Comparison of ENCODE assay signal across 8 cellular contexts in the genomic region with DNA sequence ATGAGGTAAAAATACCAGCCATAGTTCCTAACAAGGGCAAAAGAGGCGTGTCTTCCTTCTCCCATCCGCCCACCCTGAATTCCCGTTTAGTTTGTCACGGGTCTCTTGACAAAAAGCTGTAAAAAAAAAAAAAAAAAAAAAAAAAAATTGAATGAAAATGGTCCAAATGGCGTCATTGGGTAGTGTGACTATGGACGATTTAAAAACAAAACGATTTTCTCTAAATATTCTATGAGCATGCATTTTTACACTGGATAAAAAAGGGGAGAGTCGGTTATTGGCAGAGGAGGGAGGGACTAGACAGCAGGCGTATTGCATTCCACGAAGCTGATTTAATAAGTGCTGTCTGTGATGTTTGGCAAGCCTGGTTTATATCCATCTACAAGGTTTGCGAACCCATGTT. TPM values are rescaled to one million over a fixed set of nuclear protein-coding genes. Genes with fewer than 3 reads are reported as not detected.
DNase-seq lines count a peak whose midpoint lies in the region; ATAC-seq and TF ChIP-seq lines count a peak whose summit lies in the region.

A gene (plus strand): TSS at position 338 of the 403 bp plus-strand sequence. CDS start 35,214 bp downstream, outside the sequence.

- DNase-seq in AG08396 (ENCODE audit: low spot score) (peak; percentile 29), glutamatergic neuron (no peak), progenitor cell of endocrine pancreas (ENCODE audit: low spot score, unreplicated experiment) (no peak), left colon (no peak)
- DNase-seq in activated CD4-positive, alpha-beta memory T cell treated with anti-CD3 and anti-CD28 coated beads for 36 hours = no peak

- POLR2A ChIA-PET in activated CD4-positive, alpha-beta memory T cell treated with anti-CD3 and anti-CD28 coated beads for 36 hours (lab: Charles Lee) = no interaction called here

- H3K4me1 Mint-ChIP-seq in activated CD4-positive, alpha-beta memory T cell treated with anti-CD3 and anti-CD28 coated beads for 36 hours (ENCODE audit: low read depth) = peaks cover 7% of the 10 kb centered on the region
- H3K4me1 Mint-ChIP-seq in glutamatergic neuron (ENCODE audit: low read depth, unreplicated experiment) (no peaks in the 10 kb centered on the region), progenitor cell of endocrine pancreas (ENCODE audit: low read depth) (peaks cover 8% of the 10 kb centered on the region)

- H3K27me3 Mint-ChIP-seq in activated CD4-positive, alpha-beta memory T cell treated with anti-CD3 and anti-CD28 coated beads for 36 hours = no peaks in the 10 kb centered on the region
- H3K27me3 Mint-ChIP-seq in glutamatergic neuron (ENCODE audit: unreplicated experiment) (no peaks in the 10 kb centered on the region), progenitor cell of endocrine pancreas (peaks cover 15% of the 10 kb centered on the region)

- peak within 1 kb of the TSS; percentile 93 for H3K4me3 Mint-ChIP-seq in activated CD4-positive, alpha-beta memory T cell treated with anti-CD3 and anti-CD28 coated beads for 36 hours
- H3K4me3 Mint-ChIP-seq in glutamatergic neuron (ENCODE audit: unreplicated experiment) (peak within 1 kb of the TSS; percentile 97), progenitor cell of endocrine pancreas (ENCODE audit: low read depth) (peak within 1 kb of the TSS; percentile 100)

- H3K36me3 Mint-ChIP-seq in activated CD4-positive, alpha-beta memory T cell treated with anti-CD3 and anti-CD28 coated beads for 36 hours = no peaks in the 10 kb centered on the region
- H3K36me3 Mint-ChIP-seq in glutamatergic neuron (ENCODE audit: unreplicated experiment) (no peaks in the 10 kb centered on the region), progenitor cell of endocrine pancreas (ENCODE audit: insufficient read depth) (no peaks in the 10 kb centered on the region)

- intact Hi-C loops in activated CD4-positive, alpha-beta memory T cell treated with anti-CD3 and anti-CD28 coated beads for 36 hours (cut with micrococcal nuclease) = no loop called here
- intact Hi-C loops in left colon (cut with DNase I, micrococcal nuclease) = no loop called here

- no peak for TF ChIP-seq CTCF in glutamatergic neuron (IDR thresholded peaks at IDR 0.05; ENCODE audit: partially characterized antibody, unreplicated experiment)
- TF ChIP-seq CTCF in progenitor cell of endocrine pancreas (IDR thresholded peaks at IDR 0.05; ENCODE audit: unreplicated experiment) = no peak

- H3K9me3 Mint-ChIP-seq in activated CD4-positive, alpha-beta memory T cell treated with anti-CD3 and anti-CD28 coated beads for 36 hours = no peaks in the 10 kb centered on the region
- peaks cover 2% of the 10 kb centered on the region for H3K9me3 Mint-ChIP-seq in glutamatergic neuron (ENCODE audit: unreplicated experiment)
- no peaks in the 10 kb centered on the region for H3K9me3 Mint-ChIP-seq in progenitor cell of endocrine pancreas (ENCODE audit: low read depth)

- peak within 1 kb of the TSS; percentile 92 for H3K27ac Mint-ChIP-seq in activated CD4-positive, alpha-beta memory T cell treated with anti-CD3 and anti-CD28 coated beads for 36 hours
- H3K27ac Mint-ChIP-seq in glutamatergic neuron (ENCODE audit: unreplicated experiment) (peak within 1 kb of the TSS; percentile 98), progenitor cell of endocrine pancreas (peak within 1 kb of the TSS; percentile 98)

- ATAC-seq in HG02870 (IDR thresholded peaks at IDR 0.05; ENCODE audit: unreplicated experiment) = peak; percentile 6
- no peak for ATAC-seq in left colon
- no peak for ATAC-seq in HG03565 (IDR thresholded peaks at IDR 0.05; ENCODE audit: unreplicated experiment)
- no peak for ATAC-seq in GM21423 (IDR thresholded peaks at IDR 0.05; ENCODE audit: unreplicated experiment)

- CTCF ChIA-PET in activated CD4-positive, alpha-beta memory T cell treated with anti-CD3 and anti-CD28 coated beads for 36 hours (lab: Charles Lee) = no interaction called here

RNA-seq across cellular contexts. Expression of the gene that starts here (rescaled TPM):
- total RNA-seq in activated CD4-positive, alpha-beta memory T cell treated with anti-CD3 and anti-CD28 coated beads for 36 hours = not detected
- total RNA-seq in glutamatergic neuron (ENCODE audit: unreplicated experiment) = 0.39 TPM
- 0.11 TPM in 1 of 2 replicates, not detected in the other for total RNA-seq in progenitor cell of endocrine pancreas
- total RNA-seq in left colon = not detected
